Comparison of ENCODE assay signal across 8 cellular contexts in genomic region chr19:29845576-29846176, GRCh38. TPM values are rescaled to one million over a fixed set of nuclear protein-coding genes. Genes with fewer than 3 reads are reported as not detected.
A peak's percentile ranks its signal among the peaks of the same experiment; 100 is the strongest.
DNase-seq lines count a peak whose midpoint lies in the region; ATAC-seq, FAIRE-seq and TF ChIP-seq lines count a peak whose summit lies in the region.

No MANE protein-coding gene starts in this region.

- peak; percentile 60; the same call in 1 of the 2 replicates for TF ChIP-seq POLR2A in H54 (IDR thresholded peaks at IDR 0.05; ENCODE audit: low read depth, low read length)

- TF ChIP-seq CTCF in ascending aorta (IDR thresholded peaks at IDR 0.05): no peak

- DNase-seq in AML-193 (lab: John Stamatoyannopoulos, UW) (peak; percentile 17 to 18), H54 (ENCODE audit: insufficient read length, low spot score) (peak; percentile 82), ascending aorta (ENCODE audit: low spot score in 2 of 2) (no peak)

- no peaks in the 10 kb centered on the region for H3K36me3 ChIP-seq in ascending aorta

- H3K27ac ChIP-seq in ascending aorta (no peak overlapping the region), skin epidermis (peak overlapping the region in 19 of 21 experiments; percentile 18 to 86 (median 74))

- no peak for ATAC-seq in GM21447 (IDR thresholded peaks at IDR 0.05; ENCODE audit: unreplicated experiment)
- no peak for ATAC-seq in GM21526 (IDR thresholded peaks at IDR 0.05; ENCODE audit: low FRiP score, unreplicated experiment)

- intact Hi-C loops in ascending aorta (cut with DNase I): loop anchor here (2.0 kb wide), 1 partner anchor 97 kb away; the partner anchor contains the start of gene URI1

- H3K4me3 ChIP-seq in ascending aorta: peak overlapping the region; percentile 66 to 88
- peak overlapping the region; percentile 83 for H3K4me3 ChIP-seq in iPS-18c (ENCODE audit: insufficient read depth, low read depth, low read length)
- H3K4me3 ChIP-seq in skin epidermis: peak overlapping the region; percentile 52 to 86 (median 77)

- no peaks in the 10 kb centered on the region for H3K9me3 ChIP-seq in ascending aorta
- H3K9me3 ChIP-seq in iPS-18c (ENCODE audit: control insufficient read depth, insufficient read depth, low read length): no peaks in the 10 kb centered on the region

- H3K27me3 ChIP-seq in ascending aorta: no peaks in the 10 kb centered on the region

- peak; percentile 6 for FAIRE-seq in H54 (lab: Jason Lieb, UNC)

- H3K4me1 ChIP-seq in ascending aorta: peaks cover 5 to 9% of the 10 kb centered on the region in 2 donors

TF ChIP-seq in PFSK-1, 5 proteins besides CTCF, POLR2A, EP300 and RAD21:
- TF ChIP-seq SIN3A (IDR thresholded peaks at IDR 0.05; ENCODE audit: borderline replicate concordance, insufficient read depth, low read length): peak; percentile 11; the same call in 1 of the 2 replicates
- TF ChIP-seq TAF1 (IDR thresholded peaks at IDR 0.05; ENCODE audit: borderline replicate concordance, insufficient read depth, low read length): peak; percentile 5; the same call in 1 of the 2 replicates
- no peak for TF ChIP-seq POLR2AphosphoS5 (IDR thresholded peaks at IDR 0.05; ENCODE audit: low read depth, low read length)
- TF ChIP-seq, protein P1, sequence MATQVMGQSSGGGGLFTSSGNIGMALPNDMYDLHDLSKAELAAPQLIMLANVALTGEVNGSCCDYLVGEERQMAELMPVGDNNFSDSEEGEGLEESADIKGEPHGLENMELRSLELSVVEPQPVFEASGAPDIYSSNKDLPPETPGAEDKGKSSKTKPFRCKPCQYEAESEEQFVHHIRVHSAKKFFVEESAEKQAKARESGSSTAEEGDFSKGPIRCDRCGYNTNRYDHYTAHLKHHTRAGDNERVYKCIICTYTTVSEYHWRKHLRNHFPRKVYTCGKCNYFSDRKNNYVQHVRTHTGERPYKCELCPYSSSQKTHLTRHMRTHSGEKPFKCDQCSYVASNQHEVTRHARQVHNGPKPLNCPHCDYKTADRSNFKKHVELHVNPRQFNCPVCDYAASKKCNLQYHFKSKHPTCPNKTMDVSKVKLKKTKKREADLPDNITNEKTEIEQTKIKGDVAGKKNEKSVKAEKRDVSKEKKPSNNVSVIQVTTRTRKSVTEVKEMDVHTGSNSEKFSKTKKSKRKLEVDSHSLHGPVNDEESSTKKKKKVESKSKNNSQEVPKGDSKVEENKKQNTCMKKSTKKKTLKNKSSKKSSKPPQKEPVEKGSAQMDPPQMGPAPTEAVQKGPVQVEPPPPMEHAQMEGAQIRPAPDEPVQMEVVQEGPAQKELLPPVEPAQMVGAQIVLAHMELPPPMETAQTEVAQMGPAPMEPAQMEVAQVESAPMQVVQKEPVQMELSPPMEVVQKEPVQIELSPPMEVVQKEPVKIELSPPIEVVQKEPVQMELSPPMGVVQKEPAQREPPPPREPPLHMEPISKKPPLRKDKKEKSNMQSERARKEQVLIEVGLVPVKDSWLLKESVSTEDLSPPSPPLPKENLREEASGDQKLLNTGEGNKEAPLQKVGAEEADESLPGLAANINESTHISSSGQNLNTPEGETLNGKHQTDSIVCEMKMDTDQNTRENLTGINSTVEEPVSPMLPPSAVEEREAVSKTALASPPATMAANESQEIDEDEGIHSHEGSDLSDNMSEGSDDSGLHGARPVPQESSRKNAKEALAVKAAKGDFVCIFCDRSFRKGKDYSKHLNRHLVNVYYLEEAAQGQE (IDR thresholded peaks at IDR 0.05; ENCODE audit: insufficient read depth in 1 of 2, low read depth in 2 of 2, low read length in 2 of 2): no peak
- TF ChIP-seq FOXP2 (optimal IDR thresholded peaks at IDR 0.05; ENCODE audit: borderline replicate concordance, extremely low read depth, extremely low read length, insufficient read depth): no peak

RNA-seq across cellular contexts. Expression of gene CCNE1, which starts 33.9 kb away (rescaled TPM):
- polyA plus RNA-seq in PFSK-1 (2012; ENCODE audit: insufficient read length, low read depth): 44.1 TPM
- total RNA-seq in ascending aorta: not detected

Comparison
In these comparisons a context has a peak if more than half of its experiments do, and no peak if none do; other contexts are left out.
1. DNase-seq: peak in AML-193 (2 of 2) and H54 (single experiment); none in ascending aorta (0 of 2).
2. H3K27ac ChIP-seq: peak in skin epidermis (19 of 21); none in ascending aorta (0 of 2).
3. Peak in every context shown above with its lines, with median percentiles within 50 percentile points of each other: H3K4me3 ChIP-seq.